Comparison of ENCODE assay signal across 1 cellular context in the genomic region with DNA sequence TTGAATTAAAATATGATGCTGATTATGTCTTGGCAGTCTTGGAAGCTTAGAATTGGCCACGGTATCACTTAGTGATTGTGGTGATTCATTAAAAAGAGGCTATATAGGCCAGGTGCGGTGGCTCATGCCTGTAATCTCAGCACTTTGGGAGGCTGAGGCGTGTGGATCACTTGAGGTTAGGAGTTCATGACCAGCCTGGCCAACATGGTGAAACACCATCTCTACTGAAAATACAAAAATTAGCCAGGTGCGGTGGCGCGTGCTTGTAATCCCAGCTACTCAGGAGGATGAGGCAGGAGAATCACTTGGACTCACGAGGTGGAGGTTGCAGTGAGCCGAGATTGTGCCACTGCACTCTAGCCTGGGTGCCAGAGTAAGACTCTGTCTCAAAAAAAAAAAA.
A peak's percentile ranks its signal among the peaks of the same experiment; 100 is the strongest.
TF ChIP-seq lines count a peak whose summit lies in the region.

No MANE protein-coding gene starts in this region.

TF ChIP-seq in K562, 482 proteins besides CTCF, POLR2A, EP300 and RAD21:
- TF ChIP-seq KDM1A (IDR thresholded peaks at IDR 0.05) = peak in 1 of 2 experiments; percentile 30; a peak in 1 of 4 replicates
